Comparison of ENCODE assay signal across 21 cellular contexts in the genomic region with DNA sequence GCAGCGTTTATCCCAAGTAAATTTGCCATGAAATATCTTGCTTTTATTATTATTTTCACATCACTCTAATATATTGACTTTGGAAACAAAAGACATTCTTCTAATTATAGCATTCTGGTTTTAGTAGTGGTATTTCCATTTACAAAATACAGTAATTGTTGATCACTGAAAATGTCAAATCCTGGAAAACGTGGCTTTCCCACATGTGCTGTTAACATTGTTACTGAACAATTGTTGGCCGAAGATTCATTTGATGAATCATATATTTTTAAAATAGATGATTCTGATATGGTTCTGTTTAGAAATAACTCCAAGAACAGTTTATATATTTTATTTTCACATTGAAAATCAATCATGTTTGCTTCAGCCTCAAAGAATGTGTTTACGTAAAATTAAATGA.
"Had no signal": no experiment of that assay in that cellular context is flagged by ENCODE, and none has a peak within 500 bp of the region (broad histone marks: within the 10 kb centered on the region; RNA-seq: fewer than 3 reads in every experiment).

No MANE protein-coding gene starts in this region.

- H3K4me1 ChIP-seq: esophagus squamous epithelium, foreskin keratinocyte, left lung, lower lobe of right lung, prostate gland, right lobe of liver, testis, transverse colon had no signal

- H3K4me3 Mint-ChIP-seq: immature natural killer cell; nephron; stimulated activated effector memory CD8-positive, alpha-beta T cell treated with anti-CD3 and anti-CD28 coated beads, Interleukin-12 subunit alpha, Interleukin-12 subunit beta, amount 100 ng/mL, for 72 hours; stimulated activated naive CD8-positive, alpha-beta T cell treated with anti-CD3 and anti-CD28 coated beads, Interleukin-15, amount 100 ng/mL, for 72 hours had no signal

- H3K36me3 ChIP-seq: esophagus squamous epithelium, left lung, lower lobe of right lung, prostate gland, right lobe of liver, transverse colon had no signal

- H3K9me3 ChIP-seq: esophagus squamous epithelium, left lung, lower lobe of right lung, prostate gland, right lobe of liver, testis, transverse colon had no signal

- H3K27me3 ChIP-seq: esophagus squamous epithelium, left lung, right lobe of liver, testis, transverse colon had no signal

- H3K79me2 ChIP-seq: parathyroid adenoma had no signal

- H3K9me3 Mint-ChIP-seq: immature natural killer cell; stimulated activated effector memory CD8-positive, alpha-beta T cell treated with anti-CD3 and anti-CD28 coated beads, Interleukin-12 subunit alpha, Interleukin-12 subunit beta, amount 100 ng/mL, for 72 hours had no signal

- H3K4me1 Mint-ChIP-seq: nephron had no signal

- H3K27me3 Mint-ChIP-seq: naive B cell; stimulated activated naive CD8-positive, alpha-beta T cell treated with anti-CD3 and anti-CD28 coated beads, Interleukin-15, amount 100 ng/mL, for 72 hours had no signal

- H3K27ac ChIP-seq: coronary artery, esophagus squamous epithelium, foreskin keratinocyte, left lung, lower lobe of right lung, parathyroid adenoma, prostate gland, right lobe of liver, testis, transverse colon had no signal

- H3K9ac ChIP-seq: parathyroid adenoma had no signal

- H3K4me3 ChIP-seq: coronary artery, esophagus squamous epithelium, left lung, lower lobe of right lung, prostate gland, right lobe of liver, testis, transverse colon had no signal

- ATAC-seq: foreskin keratinocyte; left lung; lower lobe of right lung; stimulated activated effector memory CD8-positive, alpha-beta T cell treated with anti-CD3 and anti-CD28 coated beads, Interleukin-12 subunit alpha, Interleukin-12 subunit beta, amount 100 ng/mL, for 72 hours; stimulated activated naive CD8-positive, alpha-beta T cell treated with anti-CD3 and anti-CD28 coated beads, Interleukin-15, amount 100 ng/mL, for 72 hours had no signal

- H2AFZ ChIP-seq: parathyroid adenoma had no signal

- DNase-seq: central memory CD4-positive, alpha-beta T cell; effector memory CD4-positive, alpha-beta T cell; esophagus squamous epithelium; foreskin keratinocyte; immature natural killer cell; left lung; lower lobe of right lung; mesenchymal stem cell; retina; right lobe of liver; stimulated activated CD4-positive, alpha-beta T cell treated with anti-CD3 and anti-CD28 coated beads, Interleukin-4, amount 100 ng/mL, for 1 hour; stimulated activated CD8-positive, alpha-beta memory T cell treated with anti-CD3 and anti-CD28 coated beads, Interleukin-4, amount 100 ng/mL, for 48 hours; testis; transverse colon had no signal

- H3K27ac Mint-ChIP-seq: nephron; stimulated activated effector memory CD8-positive, alpha-beta T cell treated with anti-CD3 and anti-CD28 coated beads, Interleukin-12 subunit alpha, Interleukin-12 subunit beta, amount 100 ng/mL, for 72 hours had no signal
